Comparison of ENCODE assay signal across 9 cellular contexts in the genomic region with DNA sequence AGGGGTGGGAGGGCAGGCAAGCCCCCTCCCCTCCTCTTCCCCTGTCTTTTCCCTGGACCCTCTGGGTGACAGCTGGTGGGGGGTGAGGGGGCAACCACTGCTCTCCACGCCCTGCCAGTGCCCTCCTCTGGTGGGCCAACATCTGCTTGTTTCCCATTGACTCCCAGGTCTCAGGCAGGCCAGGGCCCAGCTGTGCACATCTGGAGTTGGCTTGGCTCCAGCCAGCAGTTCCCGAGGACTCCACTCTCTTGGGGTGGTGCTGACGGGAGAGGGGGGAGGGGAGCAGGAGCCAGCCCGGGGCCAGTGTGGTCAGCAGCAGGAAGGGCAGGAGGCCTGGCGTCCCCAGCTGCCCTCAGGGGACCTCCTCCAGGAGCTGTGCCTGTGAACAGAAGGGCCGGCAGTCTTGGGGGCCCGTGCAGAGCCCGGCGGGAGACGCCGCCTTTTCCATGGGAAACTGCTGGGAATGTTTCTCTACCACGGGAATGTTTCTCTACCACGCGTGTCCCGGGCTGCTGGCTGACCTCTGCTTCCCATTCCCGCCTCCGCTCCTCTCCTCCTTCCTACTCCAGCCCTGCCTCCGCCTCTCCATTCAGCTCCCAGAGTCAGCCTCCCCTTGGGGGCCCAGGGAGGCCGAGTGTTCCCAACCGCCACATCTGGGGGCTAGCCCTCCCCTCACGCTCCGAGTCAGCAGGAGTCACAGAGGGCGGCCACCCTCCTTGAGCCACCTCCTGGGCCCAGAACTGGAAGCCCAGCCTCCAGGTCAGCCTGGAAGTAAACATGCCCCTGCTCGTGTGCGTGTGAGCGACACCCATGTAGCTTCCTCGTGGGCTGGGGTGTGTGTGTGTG. TPM values are rescaled to one million over a fixed set of nuclear protein-coding genes. Genes with fewer than 3 reads are reported as not detected.
DNase-seq lines count a peak whose midpoint lies in the region; ATAC-seq and TF ChIP-seq lines count a peak whose summit lies in the region.
"Had no signal": no experiment of that assay in that cellular context is flagged by ENCODE, and none has a peak within 500 bp of the region (broad histone marks: within the 10 kb centered on the region; RNA-seq: fewer than 3 reads in every experiment).

No MANE protein-coding gene starts in this region.

- 34 to 53% (median 41%) methylated on average over 26 to 27 of the region's 27 CpGs for WGBS in adipose tissue, 3 donors

- intact Hi-C loops in left cardiac atrium (cut with DNase I) (no loop called here), gastrocnemius medialis (cut with DNase I; ENCODE audit: low total_unique reads) (no loop called here)

- peak overlapping the region in 1 of 4 donors; percentile 11 for H3K4me3 ChIP-seq in gastrocnemius medialis

- H3K27me3 ChIP-seq in gastrocnemius medialis: no peaks in the 10 kb centered on the region

- H3K9me3 ChIP-seq in gastrocnemius medialis: no peaks in the 10 kb centered on the region

- no peak for TF ChIP-seq CTCF in gastrocnemius medialis (IDR thresholded peaks at IDR 0.05 in 4 of 5, conservative IDR thresholded peaks at IDR 0.05 in 1 of 5)

- peak in 1 of 2 donors; percentile 22 for TF ChIP-seq POLR2A in gastrocnemius medialis (IDR thresholded peaks at IDR 0.05)

- peak; percentile 71 for DNase-seq in ELR (ENCODE audit: low read depth)
- DNase-seq in left cardiac atrium: peak; percentile 92
- peak; percentile 68 to 81 for DNase-seq in gastrocnemius medialis
- no peak for DNase-seq in stimulated activated naive CD4-positive, alpha-beta T cell treated with Interleukin-2 at 50 U/mL for 16 hours (lab: John Stamatoyannopoulos, UW)
- no peak for DNase-seq in occipital lobe (lab: John Stamatoyannopoulos, UW)
- DNase-seq: activated CD4-positive, alpha-beta T cell treated with anti-CD3 and anti-CD28 coated beads, Interleukin-2, amount 50 U/mL, for 4 hours had no signal

- H3K36me3 ChIP-seq in gastrocnemius medialis: no peaks in the 10 kb centered on the region

- peaks cover 27 to 39% of the 10 kb centered on the region in 2 donors for H3K4me1 ChIP-seq in gastrocnemius medialis

- peak overlapping the region; percentile 80 for H3K27ac ChIP-seq in adipose tissue (ENCODE audit: low read depth, low read length)
- peak overlapping the region; percentile 88 to 94 (median 91) for H3K27ac ChIP-seq in gastrocnemius medialis

- in situ Hi-C loops in gastrocnemius medialis (cut with MboI; ENCODE audit: low sequenced_read_pairs in 4 of 4): loop anchor here in 2 of 4 donors (10.0 kb wide), 2 partner anchors 55 to 95 kb away; partner anchors contain the start of gene ST6GALNAC2 (in 1 of the 2)

- ATAC-seq in left cardiac atrium (peak; percentile 71 to 79), gastrocnemius medialis (peak; percentile 42 to 48), HG02981 (IDR thresholded peaks at IDR 0.05; ENCODE audit: unreplicated experiment) (no peak), HG02970 (IDR thresholded peaks at IDR 0.05; ENCODE audit: low FRiP score, unreplicated experiment) (no peak)

RNA-seq across cellular contexts. Expression of gene CYGB, which starts 7.6 kb away (rescaled TPM):
- polyA plus RNA-seq in adipose tissue: 10 to 100 TPM in 2 of 3 donors, 1 to 10 TPM in 1; 8.4 to 77.6 (median 54.4) TPM
- 10 to 100 TPM; 45.7 to 70.8 TPM for total RNA-seq in left cardiac atrium
- total RNA-seq in gastrocnemius medialis: 10 to 100 TPM in 2 of 4 donors, 1 to 10 TPM in 2; 8.1 to 19.7 (median 10.6) TPM
- total RNA-seq in occipital lobe: 1.2 TPM

RNA-seq across cellular contexts. Expression of gene PRCD, which starts 10.0 kb away (rescaled TPM):
- 10 to 100 TPM in 1 of 3 donors, 1 to 10 TPM in 2; 1.6 to 14.4 (median 4.7) TPM for polyA plus RNA-seq in adipose tissue
- total RNA-seq in left cardiac atrium (1 to 10 TPM; 5.5 to 7.7 TPM), gastrocnemius medialis (1 to 10 TPM in 2 of 4 donors, under 1 TPM in 1, not detected in 1; 0.33 to 3.7 (median 1.1) TPM), occipital lobe (1.9 TPM)

RNA-seq across cellular contexts. Expression of gene RHBDF2, which starts 28.6 kb away (rescaled TPM):
- 10 to 100 TPM; 14.1 to 20.8 (median 19.8) TPM for polyA plus RNA-seq in adipose tissue
- total RNA-seq in left cardiac atrium (10 to 100 TPM; 16.0 to 18.9 TPM), gastrocnemius medialis (10 to 100 TPM; 11.4 to 29.8 (median 23.3) TPM), occipital lobe (2.2 TPM)

RNA-seq across cellular contexts. Expression of gene ST6GALNAC2, which starts 55.8 kb away (rescaled TPM):
- 1 to 10 TPM; 2.0 to 6.4 (median 4.2) TPM for polyA plus RNA-seq in adipose tissue
- total RNA-seq in left cardiac atrium (1 to 10 TPM; 5.0 to 5.1 TPM), gastrocnemius medialis (10 to 100 TPM; 13.6 to 31.1 (median 27.4) TPM), occipital lobe (not detected)

Comparison
In these comparisons a context has a peak if more than half of its experiments do, and no peak if none do; other contexts are left out.
1. DNase-seq: peak in ELR (single experiment), left cardiac atrium (single experiment) and gastrocnemius medialis (2 of 2); none in stimulated activated naive CD4-positive, alpha-beta T cell treated with Interleukin-2 at 50 U/mL for 16 hours (single experiment) and occipital lobe (single experiment).
2. ATAC-seq: peak in left cardiac atrium (2 of 2) and gastrocnemius medialis (2 of 2); none in HG02981 (single experiment) and HG02970 (single experiment).